Comparison of ENCODE assay signal across 18 cellular contexts in the genomic region with DNA sequence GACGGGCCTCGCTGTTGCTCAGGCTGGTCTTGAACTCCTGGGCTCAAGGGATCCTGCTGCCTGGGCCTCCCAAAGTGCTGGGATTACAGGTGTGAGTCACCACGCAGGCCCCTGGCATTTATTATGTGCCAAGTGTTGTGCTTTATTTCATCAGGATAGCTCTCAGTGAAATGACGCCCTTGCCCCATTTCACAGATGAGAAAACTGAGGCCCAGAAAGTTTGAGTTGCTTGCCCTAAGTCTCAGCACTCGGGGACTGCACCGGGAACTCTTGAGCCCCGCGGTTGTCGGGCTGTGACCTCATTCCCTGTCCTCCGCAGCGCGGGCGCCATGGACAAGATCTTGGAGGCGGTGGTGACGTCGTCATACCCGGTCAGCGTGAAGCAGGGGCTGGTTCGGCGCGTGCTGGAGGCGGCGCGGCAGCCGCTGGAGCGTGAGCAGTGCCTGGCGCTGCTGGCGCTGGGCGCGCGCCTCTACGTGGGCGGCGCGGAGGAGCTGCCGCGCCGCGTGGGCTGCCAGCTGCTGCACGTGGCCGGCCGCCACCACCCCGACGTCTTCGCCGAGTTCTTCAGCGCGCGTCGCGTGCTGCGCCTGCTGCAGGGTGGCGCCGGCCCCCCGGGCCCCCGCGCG.
"Had no signal": no experiment of that assay in that cellular context is flagged by ENCODE, and none has a peak within 500 bp of the region (broad histone marks: within the 10 kb centered on the region; RNA-seq: fewer than 3 reads in every experiment).

No MANE protein-coding gene starts in this region.

- H3K27ac ChIP-seq: brain microvascular endothelial cell, gastrocnemius medialis, heart left ventricle, neutrophil, tibial nerve, uterus had no signal

- H3K4me3 ChIP-seq: gastrocnemius medialis, heart left ventricle, tibial nerve, uterus had no signal

- H3K9me3 Mint-ChIP-seq: activated T-cell treated with anti-CD3 and anti-CD28 coated beads, Interleukin-2, amount 50 U/mL, for 4 hours; naive B cell had no signal

- H3K4me1 ChIP-seq: uterus had no signal

- H3K9me3 ChIP-seq: gastrocnemius medialis, heart left ventricle, neutrophil, tibial nerve, uterus had no signal

- H3K27ac Mint-ChIP-seq: activated naive CD8-positive, alpha-beta T cell; immature natural killer cell; naive B cell had no signal

- DNase-seq: activated CD4-positive, alpha-beta T cell treated with anti-CD3 and anti-CD28 coated beads, Interleukin-2, amount 50 U/mL, for 48 hours; activated CD4-positive, CD25-positive, alpha-beta regulatory T cell treated with anti-CD3 and anti-CD28 coated beads, Interleukin-2, amount 50 U/mL, for 72 hours; activated gamma-delta T cell treated with Interleukin-2 at 50 U/mL for 16 hours; activated T-cell treated with anti-CD3 and anti-CD28 coated beads, Interleukin-2, amount 50 U/mL, for 4 hours; amygdala; brain microvascular endothelial cell; cerebellar nuclear complex; effector memory CD4-positive, alpha-beta T cell; gastrocnemius medialis; immature natural killer cell; left colon; naive B cell; stimulated activated CD4-positive, alpha-beta T cell treated with anti-CD3 and anti-CD28 coated beads, Interleukin-2, amount 100 ng/mL, for 24 hours; uterus had no signal

- H3K36me3 Mint-ChIP-seq: naive B cell had no signal

- H3K4me3 Mint-ChIP-seq: activated naive CD8-positive, alpha-beta T cell; activated T-cell treated with anti-CD3 and anti-CD28 coated beads, Interleukin-2, amount 50 U/mL, for 4 hours; immature natural killer cell had no signal

- ATAC-seq: activated T-cell treated with anti-CD3 and anti-CD28 coated beads, Interleukin-2, amount 50 U/mL, for 4 hours; gastrocnemius medialis; left colon had no signal

- H3K27me3 Mint-ChIP-seq: activated naive CD8-positive, alpha-beta T cell had no signal
